Comparison of ENCODE assay signal across 8 cellular contexts in genomic region chr19:45767881-45768643, GRCh38. TPM values are rescaled to one million over a fixed set of nuclear protein-coding genes. Genes with fewer than 3 reads are reported as not detected.
DNase-seq lines count a peak whose midpoint lies in the region; ATAC-seq and TF ChIP-seq lines count a peak whose summit lies in the region.

No MANE protein-coding gene starts in this region.

- peaks cover 0 to 2% (median 0%) of the 10 kb centered on the region in 4 donors for H3K36me3 ChIP-seq in liver (ENCODE audit: control insufficient read depth in 4 of 4, insufficient read depth in 3 of 4, low read depth in 1 of 4, low read length in 3 of 4)

- ATAC-seq in GM21423 (IDR thresholded peaks at IDR 0.05; ENCODE audit: unreplicated experiment) (no peak), GM21717 (IDR thresholded peaks at IDR 0.05; ENCODE audit: unreplicated experiment) (no peak)

- TF ChIP-seq RAD21 in liver (IDR thresholded peaks at IDR 0.05) = peak in 1 of 2 donors; percentile 4

- no peaks in the 10 kb centered on the region for H3K9me3 ChIP-seq in liver (ENCODE audit: control insufficient read depth in 4 of 4, low read length in 3 of 4)

- H3K27me3 ChIP-seq in liver (ENCODE audit: control insufficient read depth in 4 of 4, insufficient read depth in 4 of 4, low read length in 3 of 4) = no peaks in the 10 kb centered on the region

- TF ChIP-seq CTCF in GM13976 (IDR thresholded peaks at IDR 0.05; ENCODE audit: borderline replicate concordance, control extremely low read depth, extremely low read depth, insufficient read depth, missing control alignments) = no peak
- TF ChIP-seq CTCF in liver (IDR thresholded peaks at IDR 0.05; ENCODE audit: low read depth, low read length, missing input control) = no peak

- peaks cover 9 to 55% (median 26%) of the 10 kb centered on the region in 4 donors for H3K4me1 ChIP-seq in liver (ENCODE audit: control insufficient read depth in 4 of 4, insufficient read depth in 4 of 4, low read length in 3 of 4)

- DNase-seq in AG08396 (ENCODE audit: low spot score) = peak; percentile 58
- DNase-seq in GM13976 (ENCODE audit: low spot score) = peak; percentile 77
- DNase-seq in RKO (ENCODE audit: low spot score) = peak; percentile 80
- DNase-seq in substantia nigra (lab: John Stamatoyannopoulos, UW) = peak in 23 of 49 donors; percentile 9 to 42 (median 30)

- under 1% methylated on average over 100 of the region's 100 CpGs for WGBS in liver

- in situ Hi-C loops in GM13976 (cut with MboI; ENCODE audit: low sequenced_read_pairs, unreplicated experiment) = no loop called here

- peak overlapping the region; percentile 83 to 95 (median 86) for H3K4me3 ChIP-seq in liver (ENCODE audit: low read depth in 1 of 3, low read length in 3 of 3)

- H3K9ac ChIP-seq in liver (ENCODE audit: low read depth in 1 of 2, low read length in 2 of 2) = peak overlapping the region; percentile 21 to 72

- H3K27ac ChIP-seq in cingulate gyrus (ENCODE audit: low read depth, low read length) = peak overlapping the region; percentile 72
- peak overlapping the region; percentile 86 to 99 for H3K27ac ChIP-seq in liver (ENCODE audit: low read depth in 1 of 2, low read length in 2 of 2)
- H3K27ac ChIP-seq in substantia nigra (ENCODE audit: low read depth, low read length, poor library complexity, severe bottlenecking) = peak overlapping the region; percentile 49

TF ChIP-seq in liver, 16 proteins besides CTCF, POLR2A, EP300 and RAD21:
- no peak for TF ChIP-seq HNF4G (IDR thresholded peaks at IDR 0.05)
- no peak for TF ChIP-seq ZBTB33 (IDR thresholded peaks at IDR 0.05)
- TF ChIP-seq YY1 (IDR thresholded peaks at IDR 0.05) = no peak
- TF ChIP-seq NR2F2 (IDR thresholded peaks at IDR 0.05) = no peak
- no peak for TF ChIP-seq ATF3 (IDR thresholded peaks at IDR 0.05)
- TF ChIP-seq GABPA (IDR thresholded peaks at IDR 0.05 in 1 of 2, conservative IDR thresholded peaks at IDR 0.05 in 1 of 2) = no peak
- no peak for TF ChIP-seq SP1 (IDR thresholded peaks at IDR 0.05)
- TF ChIP-seq MAX (IDR thresholded peaks at IDR 0.05) = no peak
- TF ChIP-seq FOXA2 (IDR thresholded peaks at IDR 0.05) = no peak
- TF ChIP-seq RXRA (IDR thresholded peaks at IDR 0.05) = no peak
- TF ChIP-seq TAF1 (conservative IDR thresholded peaks at IDR 0.05) = no peak
- TF ChIP-seq EGR1 (IDR thresholded peaks at IDR 0.05; ENCODE audit: low read depth in 2 of 2) = no peak
TF ChIP-seq in liver: peak in this region for 0.

RNA-seq across cellular contexts. Expression of gene SIX5, which starts 1.0 kb away (rescaled TPM):
- total RNA-seq in liver = 1 to 10 TPM; 2.7 to 5.0 TPM
- polyA plus RNA-seq in liver = 1 to 10 TPM; 3.7 to 9.9 TPM

RNA-seq across cellular contexts. Expression of gene DMPK, which starts 14.2 kb away (rescaled TPM):
- 10 to 100 TPM in 1 of 2 donors, 1 to 10 TPM in 1; 6.4 to 12.5 TPM for total RNA-seq in liver
- polyA plus RNA-seq in liver = 1 to 10 TPM; 1.8 to 5.9 TPM

RNA-seq across cellular contexts. Expression of gene DMWD, which starts 24.6 kb away (rescaled TPM):
- total RNA-seq in liver = 10 to 100 TPM; 11.3 to 14.6 TPM
- 1 to 10 TPM; 3.7 to 6.5 TPM for polyA plus RNA-seq in liver

RNA-seq across cellular contexts. Expression of gene MEIOSIN, which starts 34.8 kb away (rescaled TPM):
- total RNA-seq in liver = not detected
- not detected for polyA plus RNA-seq in liver

RNA-seq across cellular contexts. Expression of gene FBXO46, which starts 37.4 kb away (rescaled TPM):
- 1 to 10 TPM; 2.9 to 4.2 TPM for total RNA-seq in liver
- 1 to 10 TPM; 1.2 to 4.5 TPM for polyA plus RNA-seq in liver
